Comparison of ENCODE assay signal across 1 cellular context in the genomic region with DNA sequence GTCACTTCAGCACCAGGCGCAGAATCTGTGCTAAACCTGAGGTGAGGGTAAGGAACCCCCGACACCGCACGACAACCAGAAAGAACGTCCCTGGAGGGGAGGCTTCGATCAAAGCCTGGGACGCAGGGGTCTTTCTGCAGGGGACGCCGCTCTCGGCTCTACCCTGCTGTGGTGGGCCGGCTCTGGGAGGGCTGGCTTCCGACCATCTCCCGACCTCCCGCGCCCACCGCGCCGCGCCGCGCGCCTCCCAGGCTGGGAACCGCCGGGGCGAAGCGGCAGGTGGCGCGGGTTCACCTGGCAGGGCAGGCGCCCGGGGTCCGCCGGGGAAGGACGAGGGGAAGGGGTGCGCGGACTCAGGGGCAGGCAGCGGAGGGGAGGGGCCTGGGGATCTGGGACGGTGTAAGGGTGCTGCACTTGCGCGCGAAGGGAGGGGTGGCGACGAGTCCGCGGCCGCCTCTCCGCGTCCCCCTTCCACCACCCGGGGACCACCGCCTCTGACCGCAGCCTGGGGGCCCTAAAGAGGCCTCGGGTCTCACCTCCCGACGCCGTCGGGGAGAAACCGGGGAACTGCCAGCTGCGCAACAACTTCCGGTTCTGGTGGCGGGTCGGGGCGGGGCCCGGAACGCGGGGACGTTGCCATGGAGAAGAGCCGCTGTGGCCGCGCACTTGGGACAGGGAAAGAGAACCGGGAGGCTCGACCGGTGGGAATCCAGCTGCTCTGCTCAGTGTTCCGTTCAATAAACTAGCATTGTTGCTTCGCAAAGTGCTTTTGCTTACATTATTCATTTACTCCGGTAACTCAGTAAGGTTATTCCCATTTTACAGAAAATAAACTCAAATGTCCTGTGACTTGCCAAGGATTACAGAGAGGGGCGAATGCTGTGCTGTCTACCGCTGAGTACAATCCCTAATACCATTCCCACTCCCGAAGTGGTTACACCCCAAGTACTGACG.
TF ChIP-seq lines count a peak whose summit lies in the region.

A gene (minus strand): TSS at position 596 of the 954 bp plus-strand sequence. CDS start 3,045 bp downstream, outside the sequence.

TF ChIP-seq in K562, 482 proteins besides CTCF, POLR2A, EP300 and RAD21 (continued from another document and continues in another):
- TF ChIP-seq GABPA (tag; conservative IDR thresholded peaks at IDR 0.05; ENCODE audit: low read depth) (peak; percentile 95), ZNF79 (CRISPR knock-in tag; IDR thresholded peaks at IDR 0.05; ENCODE audit: low read depth) (no peak), NFIC (IDR thresholded peaks at IDR 0.05) (peak; percentile 82), NRF1 (conservative IDR thresholded peaks at IDR 0.05 in 1 of 2, IDR thresholded peaks at IDR 0.05 in 1 of 2) (peak; percentile 52 to 75), SPI1 (IDR thresholded peaks at IDR 0.05; ENCODE audit: borderline replicate concordance, low read depth, low read length) (0 out of 2 replicates have a peak, but pooled peaks have one; percentile 5), HDAC1 (IDR thresholded peaks at IDR 0.05) (peak in 1 of 2 experiments; percentile 89; a peak in 2 of 4 replicates), MXI1 (IDR thresholded peaks at IDR 0.05; ENCODE audit: low read depth, low read length) (peak; percentile 43; the same call in 1 of the 2 replicates), PCBP1 (IDR thresholded peaks at IDR 0.05; ENCODE audit: low read depth, low read length, poor library complexity, severe bottlenecking) (peak; percentile 94), NCOA1 (IDR thresholded peaks at IDR 0.05; ENCODE audit: low read depth) (peak; percentile 75), PTBP1 (IDR thresholded peaks at IDR 0.05; ENCODE audit: low read depth, low read length) (no peak), DDX20 (tag; IDR thresholded peaks at IDR 0.05; ENCODE audit: low read depth) (no peak), ZKSCAN8 (CRISPR knock-in tag; IDR thresholded peaks at IDR 0.05) (no peak), MBD2 (IDR thresholded peaks at IDR 0.05; ENCODE audit: borderline replicate concordance, low read depth) (no peak), MAZ (CRISPR knock-in tag; conservative IDR thresholded peaks at IDR 0.05 in 1 of 2, IDR thresholded peaks at IDR 0.05 in 1 of 2) (peak; percentile 78 to 82; a peak in 2 of 4 replicates), CXXC5 (CRISPR knock-in tag; IDR thresholded peaks at IDR 0.05) (peak; percentile 82), NR2C1 (IDR thresholded peaks at IDR 0.05) (peak; percentile 94), NR2C1 (tag; IDR thresholded peaks at IDR 0.05) (peak; percentile 96), ZNF124 (CRISPR knock-in tag; IDR thresholded peaks at IDR 0.05) (no peak), KLF16 (IDR thresholded peaks at IDR 0.05) (no peak), BACH1 (tag; IDR thresholded peaks at IDR 0.05) (no peak)
- TF ChIP-seq, protein P1, sequence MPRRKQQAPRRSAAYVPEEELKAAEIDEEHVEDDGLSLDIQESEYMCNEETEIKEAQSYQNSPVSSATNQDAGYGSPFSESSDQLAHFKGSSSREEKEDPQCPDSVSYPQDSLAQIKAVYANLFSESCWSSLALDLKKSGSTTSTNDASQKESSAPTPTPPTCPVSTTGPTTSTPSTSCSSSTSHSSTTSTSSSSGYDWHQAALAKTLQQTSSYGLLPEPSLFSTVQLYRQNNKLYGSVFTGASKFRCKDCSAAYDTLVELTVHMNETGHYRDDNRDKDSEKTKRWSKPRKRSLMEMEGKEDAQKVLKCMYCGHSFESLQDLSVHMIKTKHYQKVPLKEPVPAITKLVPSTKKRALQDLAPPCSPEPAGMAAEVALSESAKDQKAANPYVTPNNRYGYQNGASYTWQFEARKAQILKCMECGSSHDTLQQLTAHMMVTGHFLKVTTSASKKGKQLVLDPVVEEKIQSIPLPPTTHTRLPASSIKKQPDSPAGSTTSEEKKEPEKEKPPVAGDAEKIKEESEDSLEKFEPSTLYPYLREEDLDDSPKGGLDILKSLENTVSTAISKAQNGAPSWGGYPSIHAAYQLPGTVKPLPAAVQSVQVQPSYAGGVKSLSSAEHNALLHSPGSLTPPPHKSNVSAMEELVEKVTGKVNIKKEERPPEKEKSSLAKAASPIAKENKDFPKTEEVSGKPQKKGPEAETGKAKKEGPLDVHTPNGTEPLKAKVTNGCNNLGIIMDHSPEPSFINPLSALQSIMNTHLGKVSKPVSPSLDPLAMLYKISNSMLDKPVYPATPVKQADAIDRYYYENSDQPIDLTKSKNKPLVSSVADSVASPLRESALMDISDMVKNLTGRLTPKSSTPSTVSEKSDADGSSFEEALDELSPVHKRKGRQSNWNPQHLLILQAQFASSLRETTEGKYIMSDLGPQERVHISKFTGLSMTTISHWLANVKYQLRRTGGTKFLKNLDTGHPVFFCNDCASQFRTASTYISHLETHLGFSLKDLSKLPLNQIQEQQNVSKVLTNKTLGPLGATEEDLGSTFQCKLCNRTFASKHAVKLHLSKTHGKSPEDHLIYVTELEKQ (CRISPR knock-in tag; IDR thresholded peaks at IDR 0.05) = no peak
- TF ChIP-seq, protein P2, sequence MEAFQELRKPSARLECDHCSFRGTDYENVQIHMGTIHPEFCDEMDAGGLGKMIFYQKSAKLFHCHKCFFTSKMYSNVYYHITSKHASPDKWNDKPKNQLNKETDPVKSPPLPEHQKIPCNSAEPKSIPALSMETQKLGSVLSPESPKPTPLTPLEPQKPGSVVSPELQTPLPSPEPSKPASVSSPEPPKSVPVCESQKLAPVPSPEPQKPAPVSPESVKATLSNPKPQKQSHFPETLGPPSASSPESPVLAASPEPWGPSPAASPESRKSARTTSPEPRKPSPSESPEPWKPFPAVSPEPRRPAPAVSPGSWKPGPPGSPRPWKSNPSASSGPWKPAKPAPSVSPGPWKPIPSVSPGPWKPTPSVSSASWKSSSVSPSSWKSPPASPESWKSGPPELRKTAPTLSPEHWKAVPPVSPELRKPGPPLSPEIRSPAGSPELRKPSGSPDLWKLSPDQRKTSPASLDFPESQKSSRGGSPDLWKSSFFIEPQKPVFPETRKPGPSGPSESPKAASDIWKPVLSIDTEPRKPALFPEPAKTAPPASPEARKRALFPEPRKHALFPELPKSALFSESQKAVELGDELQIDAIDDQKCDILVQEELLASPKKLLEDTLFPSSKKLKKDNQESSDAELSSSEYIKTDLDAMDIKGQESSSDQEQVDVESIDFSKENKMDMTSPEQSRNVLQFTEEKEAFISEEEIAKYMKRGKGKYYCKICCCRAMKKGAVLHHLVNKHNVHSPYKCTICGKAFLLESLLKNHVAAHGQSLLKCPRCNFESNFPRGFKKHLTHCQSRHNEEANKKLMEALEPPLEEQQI (IDR thresholded peaks at IDR 0.05) = no peak
- TF ChIP-seq, protein P3, sequence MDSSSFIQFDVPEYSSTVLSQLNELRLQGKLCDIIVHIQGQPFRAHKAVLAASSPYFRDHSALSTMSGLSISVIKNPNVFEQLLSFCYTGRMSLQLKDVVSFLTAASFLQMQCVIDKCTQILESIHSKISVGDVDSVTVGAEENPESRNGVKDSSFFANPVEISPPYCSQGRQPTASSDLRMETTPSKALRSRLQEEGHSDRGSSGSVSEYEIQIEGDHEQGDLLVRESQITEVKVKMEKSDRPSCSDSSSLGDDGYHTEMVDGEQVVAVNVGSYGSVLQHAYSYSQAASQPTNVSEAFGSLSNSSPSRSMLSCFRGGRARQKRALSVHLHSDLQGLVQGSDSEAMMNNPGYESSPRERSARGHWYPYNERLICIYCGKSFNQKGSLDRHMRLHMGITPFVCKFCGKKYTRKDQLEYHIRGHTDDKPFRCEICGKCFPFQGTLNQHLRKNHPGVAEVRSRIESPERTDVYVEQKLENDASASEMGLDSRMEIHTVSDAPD (CRISPR knock-in tag; IDR thresholded peaks at IDR 0.05) = no peak
- TF ChIP-seq, protein P4, sequence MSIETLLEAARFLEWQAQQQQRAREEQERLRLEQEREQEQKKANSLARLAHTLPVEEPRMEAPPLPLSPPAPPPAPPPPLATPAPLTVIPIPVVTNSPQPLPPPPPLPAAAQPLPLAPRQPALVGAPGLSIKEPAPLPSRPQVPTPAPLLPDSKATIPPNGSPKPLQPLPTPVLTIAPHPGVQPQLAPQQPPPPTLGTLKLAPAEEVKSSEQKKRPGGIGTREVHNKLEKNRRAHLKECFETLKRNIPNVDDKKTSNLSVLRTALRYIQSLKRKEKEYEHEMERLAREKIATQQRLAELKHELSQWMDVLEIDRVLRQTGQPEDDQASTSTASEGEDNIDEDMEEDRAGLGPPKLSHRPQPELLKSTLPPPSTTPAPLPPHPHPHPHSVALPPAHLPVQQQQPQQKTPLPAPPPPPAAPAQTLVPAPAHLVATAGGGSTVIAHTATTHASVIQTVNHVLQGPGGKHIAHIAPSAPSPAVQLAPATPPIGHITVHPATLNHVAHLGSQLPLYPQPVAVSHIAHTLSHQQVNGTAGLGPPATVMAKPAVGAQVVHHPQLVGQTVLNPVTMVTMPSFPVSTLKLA (conservative IDR thresholded peaks at IDR 0.05) = peak; percentile 27 to 77; a peak in 3 of 4 replicates
- TF ChIP-seq, protein P5, sequence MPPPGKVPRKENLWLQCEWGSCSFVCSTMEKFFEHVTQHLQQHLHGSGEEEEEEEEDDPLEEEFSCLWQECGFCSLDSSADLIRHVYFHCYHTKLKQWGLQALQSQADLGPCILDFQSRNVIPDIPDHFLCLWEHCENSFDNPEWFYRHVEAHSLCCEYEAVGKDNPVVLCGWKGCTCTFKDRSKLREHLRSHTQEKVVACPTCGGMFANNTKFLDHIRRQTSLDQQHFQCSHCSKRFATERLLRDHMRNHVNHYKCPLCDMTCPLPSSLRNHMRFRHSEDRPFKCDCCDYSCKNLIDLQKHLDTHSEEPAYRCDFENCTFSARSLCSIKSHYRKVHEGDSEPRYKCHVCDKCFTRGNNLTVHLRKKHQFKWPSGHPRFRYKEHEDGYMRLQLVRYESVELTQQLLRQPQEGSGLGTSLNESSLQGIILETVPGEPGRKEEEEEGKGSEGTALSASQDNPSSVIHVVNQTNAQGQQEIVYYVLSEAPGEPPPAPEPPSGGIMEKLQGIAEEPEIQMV (tag; conservative IDR thresholded peaks at IDR 0.05; ENCODE audit: low read depth) = no peak
- TF ChIP-seq, protein P6, sequence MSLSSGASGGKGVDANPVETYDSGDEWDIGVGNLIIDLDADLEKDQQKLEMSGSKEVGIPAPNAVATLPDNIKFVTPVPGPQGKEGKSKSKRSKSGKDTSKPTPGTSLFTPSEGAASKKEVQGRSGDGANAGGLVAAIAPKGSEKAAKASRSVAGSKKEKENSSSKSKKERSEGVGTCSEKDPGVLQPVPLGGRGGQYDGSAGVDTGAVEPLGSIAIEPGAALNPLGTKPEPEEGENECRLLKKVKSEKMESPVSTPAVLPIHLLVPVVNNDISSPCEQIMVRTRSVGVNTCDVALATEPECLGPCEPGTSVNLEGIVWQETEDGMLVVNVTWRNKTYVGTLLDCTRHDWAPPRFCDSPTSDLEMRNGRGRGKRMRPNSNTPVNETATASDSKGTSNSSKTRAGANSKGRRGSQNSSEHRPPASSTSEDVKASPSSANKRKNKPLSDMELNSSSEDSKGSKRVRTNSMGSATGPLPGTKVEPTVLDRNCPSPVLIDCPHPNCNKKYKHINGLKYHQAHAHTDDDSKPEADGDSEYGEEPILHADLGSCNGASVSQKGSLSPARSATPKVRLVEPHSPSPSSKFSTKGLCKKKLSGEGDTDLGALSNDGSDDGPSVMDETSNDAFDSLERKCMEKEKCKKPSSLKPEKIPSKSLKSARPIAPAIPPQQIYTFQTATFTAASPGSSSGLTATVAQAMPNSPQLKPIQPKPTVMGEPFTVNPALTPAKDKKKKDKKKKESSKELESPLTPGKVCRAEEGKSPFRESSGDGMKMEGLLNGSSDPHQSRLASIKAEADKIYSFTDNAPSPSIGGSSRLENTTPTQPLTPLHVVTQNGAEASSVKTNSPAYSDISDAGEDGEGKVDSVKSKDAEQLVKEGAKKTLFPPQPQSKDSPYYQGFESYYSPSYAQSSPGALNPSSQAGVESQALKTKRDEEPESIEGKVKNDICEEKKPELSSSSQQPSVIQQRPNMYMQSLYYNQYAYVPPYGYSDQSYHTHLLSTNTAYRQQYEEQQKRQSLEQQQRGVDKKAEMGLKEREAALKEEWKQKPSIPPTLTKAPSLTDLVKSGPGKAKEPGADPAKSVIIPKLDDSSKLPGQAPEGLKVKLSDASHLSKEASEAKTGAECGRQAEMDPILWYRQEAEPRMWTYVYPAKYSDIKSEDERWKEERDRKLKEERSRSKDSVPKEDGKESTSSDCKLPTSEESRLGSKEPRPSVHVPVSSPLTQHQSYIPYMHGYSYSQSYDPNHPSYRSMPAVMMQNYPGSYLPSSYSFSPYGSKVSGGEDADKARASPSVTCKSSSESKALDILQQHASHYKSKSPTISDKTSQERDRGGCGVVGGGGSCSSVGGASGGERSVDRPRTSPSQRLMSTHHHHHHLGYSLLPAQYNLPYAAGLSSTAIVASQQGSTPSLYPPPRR (CRISPR knock-in tag; IDR thresholded peaks at IDR 0.05; ENCODE audit: borderline replicate concordance) = no peak
- TF ChIP-seq, protein P7, sequence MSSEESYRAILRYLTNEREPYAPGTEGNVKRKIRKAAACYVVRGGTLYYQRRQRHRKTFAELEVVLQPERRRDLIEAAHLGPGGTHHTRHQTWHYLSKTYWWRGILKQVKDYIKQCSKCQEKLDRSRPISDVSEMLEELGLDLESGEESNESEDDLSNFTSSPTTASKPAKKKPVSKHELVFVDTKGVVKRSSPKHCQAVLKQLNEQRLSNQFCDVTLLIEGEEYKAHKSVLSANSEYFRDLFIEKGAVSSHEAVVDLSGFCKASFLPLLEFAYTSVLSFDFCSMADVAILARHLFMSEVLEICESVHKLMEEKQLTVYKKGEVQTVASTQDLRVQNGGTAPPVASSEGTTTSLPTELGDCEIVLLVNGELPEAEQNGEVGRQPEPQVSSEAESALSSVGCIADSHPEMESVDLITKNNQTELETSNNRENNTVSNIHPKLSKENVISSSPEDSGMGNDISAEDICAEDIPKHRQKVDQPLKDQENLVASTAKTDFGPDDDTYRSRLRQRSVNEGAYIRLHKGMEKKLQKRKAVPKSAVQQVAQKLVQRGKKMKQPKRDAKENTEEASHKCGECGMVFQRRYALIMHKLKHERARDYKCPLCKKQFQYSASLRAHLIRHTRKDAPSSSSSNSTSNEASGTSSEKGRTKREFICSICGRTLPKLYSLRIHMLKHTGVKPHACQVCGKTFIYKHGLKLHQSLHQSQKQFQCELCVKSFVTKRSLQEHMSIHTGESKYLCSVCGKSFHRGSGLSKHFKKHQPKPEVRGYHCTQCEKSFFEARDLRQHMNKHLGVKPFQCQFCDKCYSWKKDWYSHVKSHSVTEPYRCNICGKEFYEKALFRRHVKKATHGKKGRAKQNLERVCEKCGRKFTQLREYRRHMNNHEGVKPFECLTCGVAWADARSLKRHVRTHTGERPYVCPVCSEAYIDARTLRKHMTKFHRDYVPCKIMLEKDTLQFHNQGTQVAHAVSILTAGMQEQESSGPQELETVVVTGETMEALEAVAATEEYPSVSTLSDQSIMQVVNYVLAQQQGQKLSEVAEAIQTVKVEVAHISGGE (CRISPR knock-in tag; IDR thresholded peaks at IDR 0.05) = peak in 2 of 3 experiments; percentile 88 to 97; a peak in 5 of 6 replicates
- TF ChIP-seq, protein P8, sequence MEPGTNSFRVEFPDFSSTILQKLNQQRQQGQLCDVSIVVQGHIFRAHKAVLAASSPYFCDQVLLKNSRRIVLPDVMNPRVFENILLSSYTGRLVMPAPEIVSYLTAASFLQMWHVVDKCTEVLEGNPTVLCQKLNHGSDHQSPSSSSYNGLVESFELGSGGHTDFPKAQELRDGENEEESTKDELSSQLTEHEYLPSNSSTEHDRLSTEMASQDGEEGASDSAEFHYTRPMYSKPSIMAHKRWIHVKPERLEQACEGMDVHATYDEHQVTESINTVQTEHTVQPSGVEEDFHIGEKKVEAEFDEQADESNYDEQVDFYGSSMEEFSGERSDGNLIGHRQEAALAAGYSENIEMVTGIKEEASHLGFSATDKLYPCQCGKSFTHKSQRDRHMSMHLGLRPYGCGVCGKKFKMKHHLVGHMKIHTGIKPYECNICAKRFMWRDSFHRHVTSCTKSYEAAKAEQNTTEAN (CRISPR knock-in tag; IDR thresholded peaks at IDR 0.05) = no peak
